10 cellular contexts compared by ENCODE assay signal in the genomic region with DNA sequence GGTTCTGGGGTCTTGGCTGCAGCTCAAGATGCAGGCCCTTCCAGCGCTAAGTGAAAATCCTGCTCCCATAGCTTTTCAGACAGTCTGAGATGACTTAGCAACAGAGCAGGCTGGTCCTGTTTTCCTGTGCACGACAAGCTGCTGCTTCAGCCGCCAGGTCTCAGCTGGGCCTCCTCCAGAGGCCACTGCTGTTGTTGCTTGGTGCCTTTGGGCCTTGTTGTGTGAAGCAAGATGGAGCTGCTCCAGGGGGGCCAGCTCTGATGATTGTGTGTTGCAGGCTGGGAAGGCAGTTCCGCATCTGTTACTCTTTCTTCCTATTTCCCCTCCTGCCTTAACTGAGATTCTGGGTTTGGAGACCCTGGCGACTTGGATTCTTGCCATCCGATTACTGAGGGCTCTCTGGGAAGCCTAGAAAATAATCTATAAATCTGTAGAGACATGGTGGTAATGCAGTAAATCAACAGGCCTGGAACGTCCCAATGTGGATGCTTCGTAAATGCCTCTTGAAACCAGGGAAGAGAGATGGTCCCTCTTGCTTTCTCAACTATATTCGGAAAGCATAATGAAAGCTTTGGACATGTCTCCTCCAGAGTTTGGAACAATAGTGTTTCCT. TPM values are rescaled to one million over a fixed set of nuclear protein-coding genes. Genes with fewer than 3 reads are reported as not detected.
DNase-seq lines count a peak whose midpoint lies in the region; TF ChIP-seq lines count a peak whose summit lies in the region.
"Had no signal": no experiment of that assay in that cellular context is flagged by ENCODE, and none has a peak within 500 bp of the region (broad histone marks: within the 10 kb centered on the region; RNA-seq: fewer than 3 reads in every experiment).

No MANE protein-coding gene starts in this region.

- no peak for DNase-seq in CD8-positive, alpha-beta memory T cell
- DNase-seq in prostate gland (ENCODE audit: low spot score) (no peak), DMS153 treated with DMSO at 0.1 percent for 48 hours (lab: John Stamatoyannopoulos, UW; ENCODE audit: unreplicated experiment) (no peak)
- no peak for DNase-seq in stimulated activated CD4-positive, alpha-beta T cell treated with anti-CD3 and anti-CD28 coated beads, Interleukin-1b, Interleukin-23, amount 100 ng/mL, for 48 hours
- DNase-seq: activated naive CD4-positive, alpha-beta T cell treated with anti-CD3 and anti-CD28 coated beads, Interleukin-2, amount 50 U/mL, for 16 hours; RPMI8226 had no signal

- no peak for TF ChIP-seq POLR2A in prostate gland (IDR thresholded peaks at IDR 0.05)

- no peaks in the 10 kb centered on the region for H3K9me3 Mint-ChIP-seq in nephron
- H3K9me3 Mint-ChIP-seq in CD8-positive, alpha-beta memory T cell, result no peaks in the 10 kb centered on the region

- peaks cover 38% of the 10 kb centered on the region for H3K4me1 ChIP-seq in ACC112 (ENCODE audit: control insufficient read depth, insufficient read depth, low read length, unreplicated experiment)
- peaks cover 34% of the 10 kb centered on the region for H3K4me1 ChIP-seq in HUES6 (ENCODE audit: control insufficient read depth, insufficient read depth, low read length)
- H3K4me1 ChIP-seq in ectodermal cell (ENCODE audit: control insufficient read depth, insufficient read depth, low read length), result peaks cover 18% of the 10 kb centered on the region
- no peaks in the 10 kb centered on the region for H3K4me1 ChIP-seq in CD8-positive, alpha-beta memory T cell (ENCODE audit: insufficient read depth, low read length)
- H3K4me1 ChIP-seq in prostate gland (replicated peaks), result no peaks in the 10 kb centered on the region

- 78 to 83% methylated on average over 9 of the region's 9 CpGs for WGBS in ectodermal cell, 2 experiments
- WGBS in prostate gland, result 63% methylated on average over 9 of the region's 9 CpGs

- TF ChIP-seq CTCF in nephron (IDR thresholded peaks at IDR 0.05; ENCODE audit: unreplicated experiment in 3 of 3), result no peak
- no peak for TF ChIP-seq CTCF in prostate gland (IDR thresholded peaks at IDR 0.05)

- H3K4me3 ChIP-seq in ACC112 (ENCODE audit: low read depth, low read length) (peak overlapping the region; percentile 97), HUES6 (ENCODE audit: low read depth, low read length) (peak overlapping the region; percentile 98; the same call in 1 of the 2 replicates), ectodermal cell (ENCODE audit: insufficient read depth, low read depth, low read length) (peak overlapping the region; percentile 78), prostate gland (no peak overlapping the region)
- no peak overlapping the region for H3K4me3 ChIP-seq in CD8-positive, alpha-beta memory T cell (ENCODE audit: low read length)

- POLR2A ChIA-PET in CD8-positive, alpha-beta memory T cell (lab: Charles Lee), result no interaction called here

- peaks cover 9% of the 10 kb centered on the region for H3K36me3 ChIP-seq in ACC112 (ENCODE audit: insufficient read depth, low read length)
- H3K36me3 ChIP-seq in HUES6 (ENCODE audit: control insufficient read depth, insufficient read depth, low read length), result peaks cover 29% of the 10 kb centered on the region
- H3K36me3 ChIP-seq in ectodermal cell (ENCODE audit: control insufficient read depth, insufficient read depth, low read length), result peaks cover 14% of the 10 kb centered on the region
- no peaks in the 10 kb centered on the region for H3K36me3 ChIP-seq in CD8-positive, alpha-beta memory T cell (ENCODE audit: insufficient read depth, low read length)
- no peaks in the 10 kb centered on the region for H3K36me3 ChIP-seq in prostate gland

- no peaks in the 10 kb centered on the region for H3K27me3 Mint-ChIP-seq in nephron (ENCODE audit: low read depth)
- H3K27me3 Mint-ChIP-seq in CD8-positive, alpha-beta memory T cell, result peaks cover 43 to 65% of the 10 kb centered on the region in 2 donors

- peaks cover 79% of the 10 kb centered on the region for H3K79me2 ChIP-seq in ACC112 (ENCODE audit: control insufficient read depth, insufficient read depth, low read length, unreplicated experiment)

- peaks cover 47% of the 10 kb centered on the region for H3K4me1 Mint-ChIP-seq in nephron
- H3K4me1 Mint-ChIP-seq in CD8-positive, alpha-beta memory T cell, result peaks cover 6 to 18% (median 7%) of the 10 kb centered on the region in 3 donors

- no peak overlapping the region for H3K9ac ChIP-seq in HUES6 (ENCODE audit: low read length)

- no peak overlapping the region for H2AFZ ChIP-seq in ACC112 (ENCODE audit: low read length, unreplicated experiment)

- peak overlapping the region; percentile 96 to 98 (median 97) for H3K4me3 Mint-ChIP-seq in nephron
- peak overlapping the region in 1 of 7 donors; percentile 51 for H3K4me3 Mint-ChIP-seq in CD8-positive, alpha-beta memory T cell

- intact Hi-C loops in prostate gland (cut with DNase I), result no loop called here

- H3K27ac ChIP-seq in ACC112 (ENCODE audit: low read depth, low read length) (no peak overlapping the region), HUES6 (ENCODE audit: low read depth, low read length) (no peak overlapping the region), ectodermal cell (ENCODE audit: insufficient read depth, low read depth, low read length, poor library complexity, severe bottlenecking) (peak overlapping the region; percentile 47), prostate gland (no peak overlapping the region)
- H3K27ac ChIP-seq in CD8-positive, alpha-beta memory T cell (ENCODE audit: low read depth, low read length), result no peak overlapping the region

- CTCF ChIA-PET in CD8-positive, alpha-beta memory T cell (lab: Charles Lee), result no interaction called here

- H3K36me3 Mint-ChIP-seq in nephron (ENCODE audit: low read depth), result peaks cover 9% of the 10 kb centered on the region
- H3K36me3 Mint-ChIP-seq in CD8-positive, alpha-beta memory T cell, result no peaks in the 10 kb centered on the region

- H3K27me3 ChIP-seq in ACC112 (ENCODE audit: insufficient read depth, low read length), result no peaks in the 10 kb centered on the region
- no peaks in the 10 kb centered on the region for H3K27me3 ChIP-seq in HUES6 (ENCODE audit: control insufficient read depth, insufficient read depth, low read length)
- H3K27me3 ChIP-seq in ectodermal cell (ENCODE audit: control insufficient read depth, insufficient read depth, low read length, poor library complexity, severe bottlenecking), result no peaks in the 10 kb centered on the region
- H3K27me3 ChIP-seq in CD8-positive, alpha-beta memory T cell (ENCODE audit: insufficient read depth, low read length, poor library complexity, severe bottlenecking), result peaks cover 4% of the 10 kb centered on the region
- H3K27me3 ChIP-seq in prostate gland (replicated peaks; ENCODE audit: insufficient read depth), result no peaks in the 10 kb centered on the region

- H3K27ac Mint-ChIP-seq in nephron, result peak overlapping the region; percentile 86 to 92 (median 91)
- no peak overlapping the region for H3K27ac Mint-ChIP-seq in CD8-positive, alpha-beta memory T cell

- H3K9me3 ChIP-seq in HUES6 (ENCODE audit: control insufficient read depth, insufficient read depth, low read depth, low read length) (no peaks in the 10 kb centered on the region), ectodermal cell (ENCODE audit: control insufficient read depth, low read length) (no peaks in the 10 kb centered on the region), prostate gland (no peaks in the 10 kb centered on the region)
- H3K9me3 ChIP-seq in CD8-positive, alpha-beta memory T cell (ENCODE audit: low read length), result no peaks in the 10 kb centered on the region

RNA-seq across cellular contexts. Expression of gene MAP1B, which starts 3.2 kb away (rescaled TPM):
- polyA plus RNA-seq in ectodermal cell (2013, experiment 1 of 4), result 104 TPM
- 114 TPM for polyA plus RNA-seq in ectodermal cell (2013, experiment 2 of 4)
- 88.0 TPM for polyA plus RNA-seq in ectodermal cell (2013, experiment 3 of 4)
- 110 TPM for polyA plus RNA-seq in ectodermal cell (2013, experiment 4 of 4)
- total RNA-seq in CD8-positive, alpha-beta memory T cell, result under 1 TPM; 0.13 to 0.18 TPM
- polyA plus RNA-seq in CD8-positive, alpha-beta memory T cell, result 0.16 TPM
- 100 to 1,000 TPM in 1 of 2 donors, 10 to 100 TPM in 1; 99.6 to 515 TPM for total RNA-seq in prostate gland

Comparison
In these comparisons a context has a peak if more than half of its experiments do, and no peak if none do; other contexts are left out.
1. H3K4me3 ChIP-seq: peak in ACC112 (single experiment), HUES6 (single experiment) and ectodermal cell (single experiment); none in CD8-positive, alpha-beta memory T cell (single experiment) and prostate gland (0 of 2).
2. H3K27ac Mint-ChIP-seq: peak in nephron (3 of 3); none in CD8-positive, alpha-beta memory T cell (0 of 8).
3. RNA of gene MAP1B, which starts 3.2 kb away (total RNA-seq): 99.6 to 515 TPM in prostate gland; 0.13 to 0.18 TPM in CD8-positive, alpha-beta memory T cell; every median in the first group is over 10 times any median in the second.